19 cellular contexts compared by ENCODE assay signal in the genomic region with DNA sequence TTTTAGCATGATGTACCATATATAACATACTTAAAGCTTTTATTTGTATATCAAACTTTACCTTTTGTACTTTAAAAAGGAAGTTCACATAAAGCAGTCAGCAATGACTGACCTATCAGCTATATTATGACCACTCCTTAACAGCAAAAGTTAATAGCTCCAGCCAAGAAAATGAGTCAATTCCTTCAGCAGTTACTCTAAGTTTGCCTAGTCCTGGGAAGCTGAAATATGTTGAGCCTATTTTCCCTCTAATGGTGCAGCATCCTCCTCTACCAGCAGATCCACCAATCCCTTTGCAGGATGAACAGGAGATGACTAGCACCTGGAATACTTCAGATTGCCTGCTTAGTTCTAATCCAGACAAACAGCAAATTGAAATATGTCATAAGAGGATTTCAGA.
DNase-seq lines count a peak whose midpoint lies in the region; ATAC-seq, FAIRE-seq and TF ChIP-seq lines count a peak whose summit lies in the region.
"Had no signal": no experiment of that assay in that cellular context is flagged by ENCODE, and none has a peak within 500 bp of the region (broad histone marks: within the 10 kb centered on the region; RNA-seq: fewer than 3 reads in every experiment).

No MANE protein-coding gene starts in this region.

- H3K4me1 Mint-ChIP-seq in stimulated activated memory B cell treated with anti-CD40 and anti-IgM and Interleukin-4, amounts not matched to agents 10 μg/mL and 1 μg/mL and 100 μg/mL, for 72 hours: no peaks in the 10 kb centered on the region

- H3K36me3 ChIP-seq in ovary: no peaks in the 10 kb centered on the region

- no peak for TF ChIP-seq POLR2A in ovary (IDR thresholded peaks at IDR 0.05)
- TF ChIP-seq POLR2A in GM12891 (IDR thresholded peaks at IDR 0.05; ENCODE audit: low read depth, low read length): no peak

- peak; percentile 27 for DNase-seq in A172 (ENCODE audit: low spot score)
- DNase-seq in ELR (ENCODE audit: low read depth): peak; percentile 75
- DNase-seq in amniotic epithelial cell (ENCODE audit: low read depth): peak; percentile 37
- DNase-seq in fibroblast of the conjunctiva (ENCODE audit: low read depth): peak; percentile 17
- no peak for DNase-seq in ovary
- no peak for DNase-seq in GM12891 (ENCODE audit: insufficient read length, low spot score)
- no peak for DNase-seq in islet precursor cell
- DNase-seq: activated CD4-positive, alpha-beta T cell treated with anti-CD3 and anti-CD28 coated beads for 48 hours; DMS 273 treated with DMSO at 0.1 percent for 48 hours; KBM-7; kidney glomerular epithelial cell; NCI-H1417 treated with DMSO at 0.1 percent for 48 hours; SIG-M5; T1000; trophoblast cell had no signal

- intact Hi-C loops in ovary (cut with DNase I): loop anchor here in 3 of 4 donors (10.0 kb wide), 2 partner anchors 301 to 361 kb away; no protein-coding TSS in a partner anchor

- H3K4me3 Mint-ChIP-seq in stimulated activated memory B cell treated with anti-CD40 and anti-IgM and Interleukin-4, amounts not matched to agents 10 μg/mL and 1 μg/mL and 100 μg/mL, for 72 hours: no peak overlapping the region
- H3K4me3 Mint-ChIP-seq: activated naive CD8-positive, alpha-beta T cell had no signal

- TF ChIP-seq EP300 in ovary (IDR thresholded peaks at IDR 0.05): no peak

- H3K27ac ChIP-seq in ovary: no peak overlapping the region
- H3K27ac ChIP-seq: HL-60 had no signal

- no peaks in the 10 kb centered on the region for H3K4me1 ChIP-seq in ovary (ENCODE audit: insufficient read depth)

- no peak overlapping the region for H3K4me3 ChIP-seq in ovary
- H3K4me3 ChIP-seq: smooth muscle cell had no signal

- no peak for ATAC-seq in stimulated activated memory B cell treated with anti-CD40 and anti-IgM and Interleukin-4, amounts not matched to agents 10 μg/mL and 1 μg/mL and 100 μg/mL, for 72 hours

- H3K9me3 Mint-ChIP-seq in stimulated activated memory B cell treated with anti-CD40 and anti-IgM and Interleukin-4, amounts not matched to agents 10 μg/mL and 1 μg/mL and 100 μg/mL, for 72 hours: no peaks in the 10 kb centered on the region

- no peaks in the 10 kb centered on the region for H3K27me3 Mint-ChIP-seq in stimulated activated memory B cell treated with anti-CD40 and anti-IgM and Interleukin-4, amounts not matched to agents 10 μg/mL and 1 μg/mL and 100 μg/mL, for 72 hours
- H3K27me3 Mint-ChIP-seq: activated naive CD8-positive, alpha-beta T cell had no signal

- no peak overlapping the region for H3K27ac Mint-ChIP-seq in stimulated activated memory B cell treated with anti-CD40 and anti-IgM and Interleukin-4, amounts not matched to agents 10 μg/mL and 1 μg/mL and 100 μg/mL, for 72 hours
- H3K27ac Mint-ChIP-seq: activated naive CD8-positive, alpha-beta T cell had no signal

- no peak for TF ChIP-seq CTCF in ovary (IDR thresholded peaks at IDR 0.05)

- no peaks in the 10 kb centered on the region for H3K27me3 ChIP-seq in ovary

- H3K9me3 ChIP-seq in ovary: no peaks in the 10 kb centered on the region

- H3K36me3 Mint-ChIP-seq in stimulated activated memory B cell treated with anti-CD40 and anti-IgM and Interleukin-4, amounts not matched to agents 10 μg/mL and 1 μg/mL and 100 μg/mL, for 72 hours: peaks cover 39% of the 10 kb centered on the region

- FAIRE-seq in GM12891 (lab: Jason Lieb, UNC): no peak

TF ChIP-seq in GM12891, 5 proteins besides CTCF, POLR2A, EP300 and RAD21:
- TF ChIP-seq PAX5 (IDR thresholded peaks at IDR 0.05; ENCODE audit: insufficient read depth, low read length, severe bottlenecking) (no peak), TAF1 (IDR thresholded peaks at IDR 0.05; ENCODE audit: low read depth, low read length) (no peak)

Comparison
In these comparisons a context has a peak if more than half of its experiments do, and no peak if none do; other contexts are left out.
1. DNase-seq: peak in A172 (single experiment), ELR (single experiment), amniotic epithelial cell (single experiment) and fibroblast of the conjunctiva (single experiment); none in ovary (0 of 5), GM12891 (single experiment) and islet precursor cell (single experiment).